Comparison of ENCODE assay signal across 14 cellular contexts in genomic region chr14:72828604-72829003, GRCh38.
"Had no signal": no experiment of that assay in that cellular context is flagged by ENCODE, and none has a peak within 500 bp of the region (broad histone marks: within the 10 kb centered on the region; RNA-seq: fewer than 3 reads in every experiment).

No MANE protein-coding gene starts in this region.

- H3K36me3 ChIP-seq: prostate gland, tibial artery had no signal

- H3K9me3 ChIP-seq: prostate gland, SK-N-SH, tibial artery had no signal

- H3K4me2 ChIP-seq: SK-N-SH had no signal

- H3K27ac ChIP-seq: dorsolateral prefrontal cortex, epithelial cell of prostate, foreskin keratinocyte, prostate gland, tibial artery had no signal

- H3K4me1 ChIP-seq: foreskin keratinocyte, prostate gland had no signal

- ATAC-seq: foreskin keratinocyte had no signal

- FAIRE-seq: bronchial epithelial cell, TTC549 had no signal

- DNase-seq: activated CD4-positive, alpha-beta memory T cell treated with anti-CD3 and anti-CD28 coated beads for 36 hours; activated gamma-delta T cell treated with Interleukin-2 at 50 U/mL for 16 hours; activated T-cell treated with anti-CD3 and anti-CD28 coated beads for 4 hours; dorsolateral prefrontal cortex; endodermal cell; foreskin keratinocyte; SK-N-SH; stimulated activated naive CD4-positive, alpha-beta T cell; tibial artery had no signal

- H3K27me3 ChIP-seq: dorsolateral prefrontal cortex, tibial artery had no signal

- H3K4me3 ChIP-seq: dorsolateral prefrontal cortex, lung, prostate gland, tibial artery had no signal

- H3K9ac ChIP-seq: SK-N-SH had no signal
